Comparison of ENCODE assay signal across 10 cellular contexts in genomic region chr1:67771152-67771551, GRCh38.
DNase-seq lines count a peak whose midpoint lies in the region; ATAC-seq and TF ChIP-seq lines count a peak whose summit lies in the region.
"Had no signal": no experiment of that assay in that cellular context is flagged by ENCODE, and none has a peak within 500 bp of the region (broad histone marks: within the 10 kb centered on the region; RNA-seq: fewer than 3 reads in every experiment).

No MANE protein-coding gene starts in this region.

- no peak overlapping the region for H2AFZ ChIP-seq in ACC112 (ENCODE audit: low read length, unreplicated experiment)

- CTCF ChIA-PET in HEK293T (lab: Yijun Ruan, JAX): interaction anchor here (1.0 to 1.2 kb wide), 3 partner anchors 10 to 58 kb away, joined by 3 read pairs; no protein-coding TSS in a partner anchor

- intact Hi-C loops in esophagus squamous epithelium (cut with DNase I): loop anchor here (10.0 kb wide), 1 partner anchor 64 kb away; the partner anchor contains the start of gene GNG12

- TF ChIP-seq CTCF in kidney epithelial cell (IDR thresholded peaks at IDR 0.05; ENCODE audit: insufficient read depth, low read length, poor library complexity, severe bottlenecking) (no peak), esophagus squamous epithelium (IDR thresholded peaks at IDR 0.05) (peak in 2 of 6 experiments; percentile 43 to 60)

- H3K36me3 ChIP-seq in ACC112 (ENCODE audit: insufficient read depth, low read length) (peaks cover 29% of the 10 kb centered on the region), kidney epithelial cell (ENCODE audit: control insufficient read depth, insufficient read depth, low read length) (no peaks in the 10 kb centered on the region), esophagus squamous epithelium (peaks cover 0 to 52% (median 0%) of the 10 kb centered on the region in 3 donors)
- H3K36me3 ChIP-seq: HAP-1 had no signal

- no peak for TF ChIP-seq POLR2A in esophagus squamous epithelium (IDR thresholded peaks at IDR 0.05)

- POLR2A ChIA-PET in HEK293T (lab: Yijun Ruan, JAX): no interaction called here

- ATAC-seq in HG02885 (IDR thresholded peaks at IDR 0.05; ENCODE audit: poor library complexity, unreplicated experiment): no peak

- H3K27me3 ChIP-seq in ACC112 (ENCODE audit: insufficient read depth, low read length) (no peaks in the 10 kb centered on the region), kidney epithelial cell (ENCODE audit: control insufficient read depth, insufficient read depth, low read length) (no peaks in the 10 kb centered on the region), esophagus squamous epithelium (no peaks in the 10 kb centered on the region)

- DNase-seq in HEK293T (ENCODE audit: extremely low spot score): peak; percentile 45
- DNase-seq in amniotic epithelial cell (ENCODE audit: low read depth): peak; percentile 65
- DNase-seq in kidney epithelial cell (ENCODE audit: low read depth): peak; percentile 58
- DNase-seq in cerebellum (ENCODE audit: low spot score): no peak
- DNase-seq in esophagus squamous epithelium (lab: John Stamatoyannopoulos, UW): no peak
- no peak for DNase-seq in activated CD4-positive, alpha-beta T cell treated with anti-CD3 and anti-CD28 coated beads for 48 hours
- DNase-seq: CD4-positive, alpha-beta T cell had no signal

- H3K9me3 ChIP-seq in esophagus squamous epithelium: no peaks in the 10 kb centered on the region
- H3K9me3 ChIP-seq: HAP-1 had no signal

- 0 out of 2 replicates have a peak overlapping the region, but pooled peaks have one; percentile 23 for H3K27ac ChIP-seq in ACC112 (ENCODE audit: low read depth, low read length)
- H3K27ac ChIP-seq in esophagus squamous epithelium: no peak overlapping the region

- H3K79me2 ChIP-seq in ACC112 (ENCODE audit: control insufficient read depth, insufficient read depth, low read length, unreplicated experiment): peaks cover 89% of the 10 kb centered on the region

- H3K4me3 ChIP-seq in ACC112 (ENCODE audit: low read depth, low read length) (no peak overlapping the region), kidney epithelial cell (ENCODE audit: low read depth, low read length) (no peak overlapping the region), esophagus squamous epithelium (no peak overlapping the region)
- H3K4me3 ChIP-seq: HAP-1 had no signal

- 60 to 68% methylated on average over 6 of the region's 6 CpGs for WGBS in esophagus squamous epithelium, 2 donors

- peaks cover 57% of the 10 kb centered on the region for H3K4me1 ChIP-seq in ACC112 (ENCODE audit: control insufficient read depth, insufficient read depth, low read length, unreplicated experiment)
- H3K4me1 ChIP-seq in esophagus squamous epithelium: peaks cover 0 to 32% (median 7%) of the 10 kb centered on the region in 3 donors

TF ChIP-seq in HEK293T, 16 proteins besides CTCF, POLR2A, EP300 and RAD21:
- TF ChIP-seq TARDBP (IDR thresholded peaks at IDR 0.05) (no peak), LEF1 (IDR thresholded peaks at IDR 0.05; ENCODE audit: borderline replicate concordance) (no peak), PKNOX1 (IDR thresholded peaks at IDR 0.05) (no peak), ARNT (IDR thresholded peaks at IDR 0.05) (no peak), FOXM1 (IDR thresholded peaks at IDR 0.05; ENCODE audit: borderline replicate concordance) (no peak), FOXA1 (IDR thresholded peaks at IDR 0.05) (no peak), ELF4 (IDR thresholded peaks at IDR 0.05) (no peak)

Comparison
In these comparisons a context has a peak if more than half of its experiments do, and no peak if none do; other contexts are left out.
1. DNase-seq: peak in HEK293T (single experiment), amniotic epithelial cell (single experiment) and kidney epithelial cell (single experiment); none in cerebellum (single experiment), esophagus squamous epithelium (single experiment) and activated CD4-positive, alpha-beta T cell treated with anti-CD3 and anti-CD28 coated beads for 48 hours (single experiment).